Comparison of ENCODE assay signal across 1 cellular context in the genomic region with DNA sequence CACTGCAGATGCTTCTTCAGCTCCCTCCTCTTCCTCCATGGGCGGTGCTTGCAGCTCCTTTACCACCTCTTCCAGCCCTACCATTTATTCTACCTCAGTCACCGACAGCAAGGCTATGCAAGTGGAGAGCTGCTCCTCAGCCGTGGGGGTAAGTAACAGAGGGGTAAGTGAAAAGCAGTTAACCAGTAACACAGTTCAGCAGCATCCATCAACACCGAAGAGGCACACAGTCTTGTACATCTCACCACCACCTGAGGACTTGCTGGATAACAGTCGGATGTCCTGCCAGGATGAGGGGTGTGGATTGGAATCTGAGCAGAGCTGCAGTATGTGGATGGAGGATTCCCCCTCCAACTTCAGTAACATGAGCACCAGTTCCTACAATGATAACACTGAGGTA.
TF ChIP-seq lines count a peak whose summit lies in the region.

No MANE protein-coding gene starts in this region.

TF ChIP-seq in HEK293, 187 proteins besides CTCF, POLR2A, EP300 and RAD21:
- TF ChIP-seq, protein P1, sequence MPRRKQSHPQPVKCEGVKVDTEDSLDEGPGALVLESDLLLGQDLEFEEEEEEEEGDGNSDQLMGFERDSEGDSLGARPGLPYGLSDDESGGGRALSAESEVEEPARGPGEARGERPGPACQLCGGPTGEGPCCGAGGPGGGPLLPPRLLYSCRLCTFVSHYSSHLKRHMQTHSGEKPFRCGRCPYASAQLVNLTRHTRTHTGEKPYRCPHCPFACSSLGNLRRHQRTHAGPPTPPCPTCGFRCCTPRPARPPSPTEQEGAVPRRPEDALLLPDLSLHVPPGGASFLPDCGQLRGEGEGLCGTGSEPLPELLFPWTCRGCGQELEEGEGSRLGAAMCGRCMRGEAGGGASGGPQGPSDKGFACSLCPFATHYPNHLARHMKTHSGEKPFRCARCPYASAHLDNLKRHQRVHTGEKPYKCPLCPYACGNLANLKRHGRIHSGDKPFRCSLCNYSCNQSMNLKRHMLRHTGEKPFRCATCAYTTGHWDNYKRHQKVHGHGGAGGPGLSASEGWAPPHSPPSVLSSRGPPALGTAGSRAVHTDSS (tag by site-specific recombination; IDR thresholded peaks at IDR 0.05): 0 out of 2 replicates have a peak, but pooled peaks have one; percentile 34
- TF ChIP-seq, protein P2, sequence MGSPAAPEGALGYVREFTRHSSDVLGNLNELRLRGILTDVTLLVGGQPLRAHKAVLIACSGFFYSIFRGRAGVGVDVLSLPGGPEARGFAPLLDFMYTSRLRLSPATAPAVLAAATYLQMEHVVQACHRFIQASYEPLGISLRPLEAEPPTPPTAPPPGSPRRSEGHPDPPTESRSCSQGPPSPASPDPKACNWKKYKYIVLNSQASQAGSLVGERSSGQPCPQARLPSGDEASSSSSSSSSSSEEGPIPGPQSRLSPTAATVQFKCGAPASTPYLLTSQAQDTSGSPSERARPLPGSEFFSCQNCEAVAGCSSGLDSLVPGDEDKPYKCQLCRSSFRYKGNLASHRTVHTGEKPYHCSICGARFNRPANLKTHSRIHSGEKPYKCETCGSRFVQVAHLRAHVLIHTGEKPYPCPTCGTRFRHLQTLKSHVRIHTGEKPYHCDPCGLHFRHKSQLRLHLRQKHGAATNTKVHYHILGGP (tag by site-specific recombination; IDR thresholded peaks at IDR 0.05): no peak
